ENCODE assay signal across 1 cellular context in the genomic region with DNA sequence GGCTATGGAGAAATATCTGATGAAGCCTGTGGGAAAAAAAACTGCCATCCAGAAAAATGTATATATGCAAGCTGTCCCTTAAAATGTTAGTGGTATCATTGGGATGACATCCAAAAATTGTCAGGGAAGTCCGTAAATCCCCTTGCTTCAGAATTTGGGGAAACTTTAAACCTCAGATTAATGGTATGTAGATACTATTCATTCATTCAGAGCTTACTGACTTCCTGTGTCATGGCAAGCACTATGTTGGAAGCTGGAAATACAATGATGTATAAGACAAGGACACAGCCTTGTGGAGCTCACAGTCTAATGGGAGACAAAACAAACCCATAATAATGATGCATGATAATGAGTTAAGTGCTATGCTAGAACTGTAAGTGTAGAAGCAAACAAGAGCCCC.
TF ChIP-seq lines count a peak whose summit lies in the region.

No MANE protein-coding gene starts in this region.

TF ChIP-seq in IMR-90, 13 proteins besides CTCF, POLR2A, EP300 and RAD21:
- no peak for TF ChIP-seq MAZ (IDR thresholded peaks at IDR 0.05; ENCODE audit: borderline replicate concordance, low read depth, low read length)
- no peak for TF ChIP-seq SMC3 (IDR thresholded peaks at IDR 0.05; ENCODE audit: low read depth, low read length)
- TF ChIP-seq, protein P1, sequence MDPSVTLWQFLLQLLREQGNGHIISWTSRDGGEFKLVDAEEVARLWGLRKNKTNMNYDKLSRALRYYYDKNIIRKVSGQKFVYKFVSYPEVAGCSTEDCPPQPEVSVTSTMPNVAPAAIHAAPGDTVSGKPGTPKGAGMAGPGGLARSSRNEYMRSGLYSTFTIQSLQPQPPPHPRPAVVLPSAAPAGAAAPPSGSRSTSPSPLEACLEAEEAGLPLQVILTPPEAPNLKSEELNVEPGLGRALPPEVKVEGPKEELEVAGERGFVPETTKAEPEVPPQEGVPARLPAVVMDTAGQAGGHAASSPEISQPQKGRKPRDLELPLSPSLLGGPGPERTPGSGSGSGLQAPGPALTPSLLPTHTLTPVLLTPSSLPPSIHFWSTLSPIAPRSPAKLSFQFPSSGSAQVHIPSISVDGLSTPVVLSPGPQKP (IDR thresholded peaks at IDR 0.05; ENCODE audit: borderline replicate concordance, low read depth, low read length): no peak
- no peak for TF ChIP-seq FOS (IDR thresholded peaks at IDR 0.05; ENCODE audit: low read depth, low read length)
- no peak for TF ChIP-seq BHLHE40 (IDR thresholded peaks at IDR 0.05; ENCODE audit: low read depth, low read length)
- no peak for TF ChIP-seq RCOR1 (IDR thresholded peaks at IDR 0.05; ENCODE audit: insufficient replicate concordance, low read length)
- TF ChIP-seq CHD1 (IDR thresholded peaks at IDR 0.05; ENCODE audit: low read depth, low read length): no peak
- no peak for TF ChIP-seq RFX5 (IDR thresholded peaks at IDR 0.05; ENCODE audit: low read depth, low read length)
- TF ChIP-seq MXI1 (IDR thresholded peaks at IDR 0.05; ENCODE audit: borderline replicate concordance, low read depth, low read length): no peak
- TF ChIP-seq NFE2L2 (IDR thresholded peaks at IDR 0.05; ENCODE audit: low read depth, low read length): no peak
- TF ChIP-seq, protein P2, sequence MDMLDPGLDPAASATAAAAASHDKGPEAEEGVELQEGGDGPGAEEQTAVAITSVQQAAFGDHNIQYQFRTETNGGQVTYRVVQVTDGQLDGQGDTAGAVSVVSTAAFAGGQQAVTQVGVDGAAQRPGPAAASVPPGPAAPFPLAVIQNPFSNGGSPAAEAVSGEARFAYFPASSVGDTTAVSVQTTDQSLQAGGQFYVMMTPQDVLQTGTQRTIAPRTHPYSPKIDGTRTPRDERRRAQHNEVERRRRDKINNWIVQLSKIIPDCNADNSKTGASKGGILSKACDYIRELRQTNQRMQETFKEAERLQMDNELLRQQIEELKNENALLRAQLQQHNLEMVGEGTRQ (IDR thresholded peaks at IDR 0.05; ENCODE audit: low read depth, low read length): no peak
- no peak for TF ChIP-seq MAFK (IDR thresholded peaks at IDR 0.05; ENCODE audit: low read depth, low read length)
- TF ChIP-seq CEBPB (IDR thresholded peaks at IDR 0.05; ENCODE audit: low read depth, low read length): no peak
